10 cellular contexts compared by ENCODE assay signal in the genomic region with DNA sequence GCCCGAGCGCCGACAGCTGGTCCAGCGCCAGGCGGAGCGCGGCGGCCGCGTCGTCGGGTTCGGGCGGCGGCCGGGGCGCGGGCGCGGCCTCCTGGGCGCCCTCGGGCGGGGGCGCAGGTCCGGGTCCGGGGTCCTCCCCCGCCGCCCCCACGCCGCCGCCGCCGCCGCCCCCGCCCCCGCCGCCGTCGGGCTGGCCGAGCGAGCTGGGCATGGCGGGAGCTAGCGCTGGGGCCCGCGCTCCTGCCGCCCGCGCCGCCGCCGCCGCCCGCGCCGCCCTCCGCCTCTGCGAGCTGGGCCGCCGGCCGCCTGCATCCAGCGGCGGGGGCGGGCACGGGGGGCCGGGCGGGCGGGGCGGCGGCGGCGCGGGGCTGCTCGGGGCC. TPM values are rescaled to one million over a fixed set of nuclear protein-coding genes. Genes with fewer than 3 reads are reported as not detected.
DNase-seq lines count a peak whose midpoint lies in the region; ATAC-seq and TF ChIP-seq lines count a peak whose summit lies in the region.
"Had no signal": no experiment of that assay in that cellular context is flagged by ENCODE, and none has a peak within 500 bp of the region (broad histone marks: within the 10 kb centered on the region; RNA-seq: fewer than 3 reads in every experiment).

No MANE protein-coding gene starts in this region.

- no peak overlapping the region for H3K9ac ChIP-seq in DND-41 (ENCODE audit: low read depth, low read length)

- no peak for TF ChIP-seq POLR2A in prostate gland (IDR thresholded peaks at IDR 0.05)

- DNase-seq in DND-41 (no peak), choroid plexus epithelial cell (ENCODE audit: low read depth) (no peak), prostate gland (ENCODE audit: low spot score) (no peak), psoas muscle (no peak), GM10266 (ENCODE audit: extremely low spot score) (no peak), NCI-H748 (lab: John Stamatoyannopoulos, UW; ENCODE audit: unreplicated experiment) (no peak)
- DNase-seq in activated CD4-positive, alpha-beta T cell treated with anti-CD3 and anti-CD28 coated beads, Interleukin-2, amount 50 U/mL, for 4 hours: no peak

- H3K27ac ChIP-seq in DND-41 (ENCODE audit: low read length): no peak overlapping the region
- H3K27ac ChIP-seq in prostate gland: no peak overlapping the region
- no peak overlapping the region for H3K27ac ChIP-seq in psoas muscle

- no peak overlapping the region for H2AFZ ChIP-seq in DND-41 (ENCODE audit: low read depth, low read length)

- H3K4me3 ChIP-seq in DND-41 (ENCODE audit: low read depth in 1 of 2, low read length in 2 of 2) (peak overlapping the region in 1 of 2 experiments; percentile 65; a peak in 2 of 4 replicates), choroid plexus epithelial cell (ENCODE audit: low read depth, low read length) (peak overlapping the region; percentile 75), prostate gland (peak overlapping the region; percentile 61 to 65), psoas muscle (no peak overlapping the region)

- peak; percentile 13; the same call in 2 of the 3 replicates for ATAC-seq in DND-41 (ENCODE audit: insufficient read depth, low read depth)
- peak; percentile 14 for ATAC-seq in HG03159 (IDR thresholded peaks at IDR 0.05; ENCODE audit: unreplicated experiment)
- ATAC-seq in psoas muscle: no peak

- TF ChIP-seq CTCF in DND-41 (IDR thresholded peaks at IDR 0.05; ENCODE audit: borderline replicate concordance, extremely low read depth, low read length, poor library complexity, severe bottlenecking) (no peak), choroid plexus epithelial cell (conservative IDR thresholded peaks at IDR 0.05; ENCODE audit: low read depth, low read length) (no peak), prostate gland (IDR thresholded peaks at IDR 0.05) (no peak), psoas muscle (IDR thresholded peaks at IDR 0.05) (no peak), GM10266 (IDR thresholded peaks at IDR 0.05; ENCODE audit: control insufficient read depth, insufficient read depth, low read depth, missing control alignments) (no peak)

- peak overlapping the region; percentile 82; the same call in 1 of the 2 replicates for H3K4me2 ChIP-seq in DND-41 (ENCODE audit: insufficient read depth, low read length)

- H3K9me3 ChIP-seq in DND-41 (ENCODE audit: insufficient read depth, low read length, severe bottlenecking) (no peaks in the 10 kb centered on the region), prostate gland (no peaks in the 10 kb centered on the region), psoas muscle (no peaks in the 10 kb centered on the region)
- H3K9me3 ChIP-seq: adrenal gland, testis had no signal

- H3K27me3 ChIP-seq in DND-41 (ENCODE audit: insufficient read depth, low read length, poor library complexity) (no peaks in the 10 kb centered on the region), prostate gland (replicated peaks; ENCODE audit: insufficient read depth) (no peaks in the 10 kb centered on the region), psoas muscle (ENCODE audit: insufficient read depth in 3 of 3, low read length in 2 of 3) (peaks cover 0 to 7% (median 5%) of the 10 kb centered on the region in 3 donors)
- H3K27me3 ChIP-seq: adrenal gland, testis had no signal

- peaks cover 46% of the 10 kb centered on the region for H3K79me2 ChIP-seq in DND-41 (ENCODE audit: insufficient read depth, low read length)

- H4K20me1 ChIP-seq in DND-41 (ENCODE audit: insufficient read depth, low read length): peaks cover 37% of the 10 kb centered on the region

- intact Hi-C loops in prostate gland (cut with DNase I): no loop called here
- intact Hi-C loops in psoas muscle (cut with DNase I): no loop called here

- WGBS in prostate gland: 0% methylated on average over 10 of the region's 73 CpGs
- WGBS in psoas muscle, 3 donors: 0% methylated on average over 12 to 70 of the region's 73 CpGs; no CpG with 5 or more reads in 1 of the 3 donors

- peaks cover 29% of the 10 kb centered on the region for H3K4me1 ChIP-seq in DND-41 (ENCODE audit: insufficient read depth, low read length)
- H3K4me1 ChIP-seq in prostate gland (replicated peaks): peaks cover 11% of the 10 kb centered on the region
- H3K4me1 ChIP-seq in psoas muscle: no peaks in the 10 kb centered on the region

- H3K36me3 ChIP-seq in DND-41 (ENCODE audit: insufficient read depth, low read length) (0 out of 2 replicates have a peak, but pooled peaks cover 7% of the 10 kb centered on the region), prostate gland (no peaks in the 10 kb centered on the region), psoas muscle (ENCODE audit: insufficient read depth in 1 of 2, low read depth in 1 of 2) (no peaks in the 10 kb centered on the region)
- H3K36me3 ChIP-seq: adrenal gland had no signal

RNA-seq across cellular contexts. Expression of gene MEX3D, which starts 0.3 kb away (rescaled TPM):
- total RNA-seq in prostate gland: 10 to 100 TPM; 60.6 to 87.0 TPM
- total RNA-seq in psoas muscle: 1 to 10 TPM; 2.4 to 3.7 (median 3.0) TPM
- polyA plus RNA-seq in psoas muscle: 1 to 10 TPM in 1 of 3 donors, under 1 TPM in 2; 0.70 to 2.5 (median 0.87) TPM

RNA-seq across cellular contexts. Expression of gene MBD3, which starts 24.8 kb away (rescaled TPM):
- total RNA-seq in prostate gland: 100 to 1,000 TPM; 100 to 166 TPM
- 10 to 100 TPM; 44.1 to 83.6 (median 62.8) TPM for total RNA-seq in psoas muscle
- 100 to 1,000 TPM in 2 of 3 donors, 10 to 100 TPM in 1; 83.6 to 137 (median 119) TPM for polyA plus RNA-seq in psoas muscle

RNA-seq across cellular contexts. Expression of gene UQCR11, which starts 37.4 kb away (rescaled TPM):
- total RNA-seq in prostate gland (100 to 1,000 TPM in 1 of 2 donors, 10 to 100 TPM in 1; 87.1 to 108 TPM), psoas muscle (100 to 1,000 TPM; 408 to 534 (median 501) TPM)
- 100 to 1,000 TPM; 320 to 337 (median 334) TPM for polyA plus RNA-seq in psoas muscle

RNA-seq across cellular contexts. Expression of gene PLK5, which starts 44.0 kb away (rescaled TPM):
- 10 to 100 TPM in 1 of 2 donors, not detected in 1; 28.8 TPM for total RNA-seq in prostate gland
- not detected for total RNA-seq in psoas muscle
- polyA plus RNA-seq in psoas muscle: under 1 TPM in 2 of 3 donors, not detected in 1; 0.03 to 0.35 TPM

RNA-seq across cellular contexts. Expression of gene ADAMTSL5, which starts 55.0 kb away (rescaled TPM):
- total RNA-seq in prostate gland: 10 to 100 TPM in 1 of 2 donors, under 1 TPM in 1; 0.82 to 14.5 TPM
- 10 to 100 TPM in 3 of 4 donors, 1 to 10 TPM in 1; 8.1 to 20.1 (median 14.1) TPM for total RNA-seq in psoas muscle
- 10 to 100 TPM in 1 of 3 donors, 1 to 10 TPM in 2; 3.9 to 12.6 (median 9.7) TPM for polyA plus RNA-seq in psoas muscle

Comparison
In these comparisons a context has a peak if more than half of its experiments do, and no peak if none do; other contexts are left out.
1. ATAC-seq: peak in DND-41 (single experiment) and HG03159 (single experiment); none in psoas muscle (0 of 4).
2. RNA of gene MEX3D, which starts 0.3 kb away (total RNA-seq): 60.6 to 87.0 TPM in prostate gland; 2.4 to 3.7 TPM in psoas muscle; every median in the first group is over 10 times any median in the second.